ENCODE assay signal across 14 cellular contexts in genomic region chr20:41167481-41168253, GRCh38. TPM values are rescaled to one million over a fixed set of nuclear protein-coding genes. Genes with fewer than 3 reads are reported as not detected.
A peak's percentile ranks its signal among the peaks of the same experiment; 100 is the strongest.
DNase-seq lines count a peak whose midpoint lies in the region; ATAC-seq and TF ChIP-seq lines count a peak whose summit lies in the region.
"Had no signal": no experiment of that assay in that cellular context is flagged by ENCODE, and none has a peak within 500 bp of the region (broad histone marks: within the 10 kb centered on the region; RNA-seq: fewer than 3 reads in every experiment).

No MANE protein-coding gene starts in this region.

- no peaks in the 10 kb centered on the region for H3K27me3 ChIP-seq in CD4-positive, alpha-beta T cell (ENCODE audit: control insufficient read depth, insufficient read depth, low read length)
- no peaks in the 10 kb centered on the region for H3K27me3 ChIP-seq in endodermal cell (ENCODE audit: control insufficient read depth, insufficient read depth, low read length, poor library complexity, severe bottlenecking)
- H3K27me3 ChIP-seq: uterus had no signal

- no peak overlapping the region for H3K4me3 ChIP-seq in endodermal cell (ENCODE audit: low read length)
- H3K4me3 ChIP-seq: uterus had no signal

- H3K27me3 Mint-ChIP-seq in CD4-positive, alpha-beta T cell: no peaks in the 10 kb centered on the region
- H3K27me3 Mint-ChIP-seq in endodermal cell (ENCODE audit: insufficient read depth): no peaks in the 10 kb centered on the region

- H3K9me3 ChIP-seq in CD4-positive, alpha-beta T cell (ENCODE audit: control insufficient read depth, low read length): no peaks in the 10 kb centered on the region
- no peaks in the 10 kb centered on the region for H3K9me3 ChIP-seq in endodermal cell (ENCODE audit: control insufficient read depth, low read length)
- H3K9me3 ChIP-seq: uterus had no signal

- no peaks in the 10 kb centered on the region for H3K9me3 Mint-ChIP-seq in CD4-positive, alpha-beta T cell
- no peaks in the 10 kb centered on the region for H3K9me3 Mint-ChIP-seq in endodermal cell

- TF ChIP-seq CTCF in CD4-positive, alpha-beta T cell (IDR thresholded peaks at IDR 0.05): no peak
- TF ChIP-seq CTCF in endodermal cell (conservative IDR thresholded peaks at IDR 0.05): no peak

- CTCF ChIA-PET in CD4-positive, alpha-beta T cell (lab: Charles Lee): interaction anchor here (1.8 kb wide), 1 partner anchor 32 kb away, joined by 5 read pairs; no protein-coding TSS in a partner anchor

- POLR2A ChIA-PET in CD4-positive, alpha-beta T cell (lab: Charles Lee): interaction anchor here (1.2 to 2.0 kb wide), 3 partner anchors 8 to 26 kb away, joined by 3 to 7 read pairs (median 3); no protein-coding TSS in a partner anchor

- H3K36me3 ChIP-seq in endodermal cell (ENCODE audit: control insufficient read depth, insufficient read depth, low read length): peaks cover 88% of the 10 kb centered on the region
- H3K36me3 ChIP-seq: uterus had no signal

- H3K9ac ChIP-seq in endodermal cell (ENCODE audit: extremely low read depth, low read length, poor library complexity, severe bottlenecking): no peak overlapping the region

- peaks cover 37% of the 10 kb centered on the region for H3K4me1 Mint-ChIP-seq in CD4-positive, alpha-beta T cell (ENCODE audit: low read depth)
- no peaks in the 10 kb centered on the region for H3K4me1 Mint-ChIP-seq in endodermal cell

- DNase-seq in CD4-positive, alpha-beta T cell: no peak
- DNase-seq in OCI-M1 (lab: John Stamatoyannopoulos, UW) (peak; percentile 33), endodermal cell (no peak), NCI-H2196 treated with DMSO at 0.1 percent for 48 hours (lab: John Stamatoyannopoulos, UW; ENCODE audit: unreplicated experiment) (no peak), substantia nigra (lab: John Stamatoyannopoulos, UW) (no peak)
- DNase-seq in stimulated activated CD4-positive, alpha-beta T cell treated with anti-CD3 and anti-CD28 coated beads, Interleukin-4, amount 100 ng/mL, for 1 hour: no peak
- DNase-seq: DMS 273 treated with DMSO at 0.1 percent for 48 hours, Karpas-422, kidney, NCI-H774 had no signal

- intact Hi-C loops in CD4-positive, alpha-beta T cell (cut with DNase I, micrococcal nuclease): no loop called here

- no peak for ATAC-seq in CD4-positive, alpha-beta T cell (ENCODE audit: poor library complexity)
- peak; percentile 49 for ATAC-seq in GM19043 (IDR thresholded peaks at IDR 0.05; ENCODE audit: low read depth, unreplicated experiment)
- no peak for ATAC-seq in GM18498 (IDR thresholded peaks at IDR 0.05; ENCODE audit: unreplicated experiment)
- ATAC-seq: esophagus mucosa had no signal

- peak overlapping the region; percentile 96 for H3K27ac Mint-ChIP-seq in CD4-positive, alpha-beta T cell
- peak overlapping the region; percentile 20 for H3K27ac Mint-ChIP-seq in endodermal cell

- H3K4me3 Mint-ChIP-seq in CD4-positive, alpha-beta T cell: no peak overlapping the region
- no peak overlapping the region for H3K4me3 Mint-ChIP-seq in endodermal cell

- H3K4me1 ChIP-seq in endodermal cell (ENCODE audit: control insufficient read depth, insufficient read depth, low read length): no peaks in the 10 kb centered on the region

- WGBS in endodermal cell (ENCODE audit: insufficient coverage in 1 of 2, insufficient read length in 1 of 2), 2 experiments: 93 to 94% methylated on average over 6 to 11 of the region's 11 CpGs

- peak overlapping the region; percentile 58 for H3K27ac ChIP-seq in CD4-positive, alpha-beta T cell (ENCODE audit: low read depth, low read length)
- no peak overlapping the region for H3K27ac ChIP-seq in endodermal cell (ENCODE audit: low read depth, low read length)
- H3K27ac ChIP-seq in substantia nigra (ENCODE audit: low read depth, low read length, poor library complexity, severe bottlenecking): no peak overlapping the region
- H3K27ac ChIP-seq: uterus had no signal

- H3K36me3 Mint-ChIP-seq in CD4-positive, alpha-beta T cell (ENCODE audit: low read depth): peaks cover 97% of the 10 kb centered on the region
- peaks cover 79% of the 10 kb centered on the region for H3K36me3 Mint-ChIP-seq in endodermal cell (ENCODE audit: low read depth)

RNA-seq across cellular contexts. Expression of gene PLCG1, which starts 30.3 kb away (rescaled TPM):
- total RNA-seq in CD4-positive, alpha-beta T cell: 100 to 1,000 TPM; 387 to 404 TPM
- 100 to 1,000 TPM; 227 to 257 TPM for total RNA-seq in endodermal cell
- polyA plus RNA-seq in endodermal cell (2013, experiment 1 of 2): 283 TPM
- 237 TPM for polyA plus RNA-seq in endodermal cell (2013, experiment 2 of 2)
